In the genomic region with DNA sequence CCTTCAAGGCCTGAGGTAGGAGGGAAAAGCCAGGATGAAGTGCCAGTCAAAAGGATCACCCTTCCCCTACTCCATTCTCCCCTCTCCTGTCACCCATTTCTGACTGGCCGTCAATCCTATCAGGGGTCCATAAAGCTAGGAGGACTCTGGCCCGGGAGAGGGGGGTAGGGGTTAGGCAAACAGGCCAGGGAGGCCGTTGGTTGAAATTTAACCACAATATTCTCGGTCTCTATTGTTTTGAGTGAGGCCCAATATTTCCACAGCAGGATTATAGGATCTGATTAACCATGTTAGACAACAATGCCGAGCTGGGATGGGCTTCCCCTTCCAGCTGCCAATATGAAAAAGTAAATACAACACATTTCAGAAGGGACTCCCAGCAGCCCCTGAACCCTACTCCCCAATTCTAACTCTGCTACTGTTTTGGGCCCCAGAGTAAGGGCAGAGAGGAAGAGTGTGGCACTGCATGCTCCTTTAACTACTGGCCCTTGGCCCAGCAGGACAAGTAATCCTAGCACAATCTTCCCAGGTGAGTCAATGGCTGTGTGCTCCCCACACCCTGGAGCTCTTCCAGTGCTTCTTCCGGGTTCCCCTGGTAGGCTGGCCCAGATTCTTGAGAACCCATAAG, we compare ENCODE assay signal across 1 cellular context.
TF ChIP-seq lines count a peak whose summit lies in the region.

No MANE protein-coding gene starts in this region.

TF ChIP-seq in HepG2, 621 proteins besides CTCF, POLR2A, EP300 and RAD21 (continued from another document and continues in another):
- TF ChIP-seq PBX3 (CRISPR knock-in tag; IDR thresholded peaks at IDR 0.05; ENCODE audit: borderline replicate concordance), result no peak
- no peak for TF ChIP-seq ZSCAN12 (CRISPR knock-in tag; IDR thresholded peaks at IDR 0.05)
- no peak for TF ChIP-seq XBP1 (CRISPR knock-in tag; IDR thresholded peaks at IDR 0.05)
- no peak for TF ChIP-seq LBX2 (CRISPR knock-in tag; IDR thresholded peaks at IDR 0.05; ENCODE audit: borderline replicate concordance)
- TF ChIP-seq, protein P1, sequence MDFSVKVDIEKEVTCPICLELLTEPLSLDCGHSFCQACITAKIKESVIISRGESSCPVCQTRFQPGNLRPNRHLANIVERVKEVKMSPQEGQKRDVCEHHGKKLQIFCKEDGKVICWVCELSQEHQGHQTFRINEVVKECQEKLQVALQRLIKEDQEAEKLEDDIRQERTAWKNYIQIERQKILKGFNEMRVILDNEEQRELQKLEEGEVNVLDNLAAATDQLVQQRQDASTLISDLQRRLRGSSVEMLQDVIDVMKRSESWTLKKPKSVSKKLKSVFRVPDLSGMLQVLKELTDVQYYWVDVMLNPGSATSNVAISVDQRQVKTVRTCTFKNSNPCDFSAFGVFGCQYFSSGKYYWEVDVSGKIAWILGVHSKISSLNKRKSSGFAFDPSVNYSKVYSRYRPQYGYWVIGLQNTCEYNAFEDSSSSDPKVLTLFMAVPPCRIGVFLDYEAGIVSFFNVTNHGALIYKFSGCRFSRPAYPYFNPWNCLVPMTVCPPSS (IDR thresholded peaks at IDR 0.05), result no peak
- TF ChIP-seq ZBTB10 (CRISPR knock-in tag; IDR thresholded peaks at IDR 0.05; ENCODE audit: borderline replicate concordance), result no peak
- peak; percentile 73 for TF ChIP-seq NCOA2 (CRISPR knock-in tag; IDR thresholded peaks at IDR 0.05)
- TF ChIP-seq MXD4 (CRISPR knock-in tag; IDR thresholded peaks at IDR 0.05), result no peak; the same call in 1 of the 2 replicates
- 0 out of 2 replicates have a peak, but pooled peaks have one; percentile 44 for TF ChIP-seq ZNF331 (CRISPR knock-in tag; IDR thresholded peaks at IDR 0.05)
- no peak for TF ChIP-seq HOXA9 (CRISPR knock-in tag; IDR thresholded peaks at IDR 0.05; ENCODE audit: borderline replicate concordance)
- 0 out of 2 replicates have a peak, but pooled peaks have one; percentile 18 for TF ChIP-seq HIC2 (CRISPR knock-in tag; IDR thresholded peaks at IDR 0.05; ENCODE audit: low read depth)
- TF ChIP-seq SP140L (CRISPR knock-in tag; IDR thresholded peaks at IDR 0.05; ENCODE audit: borderline replicate concordance), result 0 out of 2 replicates have a peak, but pooled peaks have one; percentile 54
- TF ChIP-seq REPIN1 (CRISPR knock-in tag; IDR thresholded peaks at IDR 0.05; ENCODE audit: borderline replicate concordance, low read depth), result peak; percentile 92; the same call in 1 of the 2 replicates
- TF ChIP-seq NR2C2 (CRISPR knock-in tag; IDR thresholded peaks at IDR 0.05; ENCODE audit: borderline replicate concordance), result peak; percentile 79
- peak; percentile 94 for TF ChIP-seq ARID5B (CRISPR knock-in tag; IDR thresholded peaks at IDR 0.05)
- no peak; the same call in 1 of the 2 replicates for TF ChIP-seq JDP2 (CRISPR knock-in tag; IDR thresholded peaks at IDR 0.05; ENCODE audit: borderline replicate concordance)
- no peak for TF ChIP-seq ZNF724P (CRISPR knock-in tag; IDR thresholded peaks at IDR 0.05; ENCODE audit: borderline replicate concordance)
- no peak for TF ChIP-seq SMARCC2 (IDR thresholded peaks at IDR 0.05)
- peak; percentile 89; the same call in 1 of the 2 replicates for TF ChIP-seq ZNF224 (CRISPR knock-in tag; IDR thresholded peaks at IDR 0.05)
- no peak for TF ChIP-seq ZNF768 (CRISPR knock-in tag; IDR thresholded peaks at IDR 0.05)
- TF ChIP-seq SKI (IDR thresholded peaks at IDR 0.05; ENCODE audit: partially characterized antibody), result no peak
- TF ChIP-seq NFYB (CRISPR knock-in tag; IDR thresholded peaks at IDR 0.05), result no peak
- 0 out of 2 replicates have a peak, but pooled peaks have one; percentile 54 for TF ChIP-seq ZNF546 (CRISPR knock-in tag; conservative IDR thresholded peaks at IDR 0.05)
- TF ChIP-seq, protein P2, sequence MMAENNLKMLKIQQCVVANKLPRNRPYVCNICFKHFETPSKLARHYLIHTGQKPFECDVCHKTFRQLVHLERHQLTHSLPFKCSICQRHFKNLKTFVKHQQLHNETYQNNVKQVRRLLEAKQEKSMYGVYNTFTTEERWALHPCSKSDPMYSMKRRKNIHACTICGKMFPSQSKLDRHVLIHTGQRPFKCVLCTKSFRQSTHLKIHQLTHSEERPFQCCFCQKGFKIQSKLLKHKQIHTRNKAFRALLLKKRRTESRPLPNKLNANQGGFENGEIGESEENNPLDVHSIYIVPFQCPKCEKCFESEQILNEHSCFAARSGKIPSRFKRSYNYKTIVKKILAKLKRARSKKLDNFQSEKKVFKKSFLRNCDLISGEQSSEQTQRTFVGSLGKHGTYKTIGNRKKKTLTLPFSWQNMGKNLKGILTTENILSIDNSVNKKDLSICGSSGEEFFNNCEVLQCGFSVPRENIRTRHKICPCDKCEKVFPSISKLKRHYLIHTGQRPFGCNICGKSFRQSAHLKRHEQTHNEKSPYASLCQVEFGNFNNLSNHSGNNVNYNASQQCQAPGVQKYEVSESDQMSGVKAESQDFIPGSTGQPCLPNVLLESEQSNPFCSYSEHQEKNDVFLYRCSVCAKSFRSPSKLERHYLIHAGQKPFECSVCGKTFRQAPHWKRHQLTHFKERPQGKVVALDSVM (CRISPR knock-in tag; IDR thresholded peaks at IDR 0.05), result 0 out of 2 replicates have a peak, but pooled peaks have one; percentile 36
- TF ChIP-seq ZNF660 (CRISPR knock-in tag; IDR thresholded peaks at IDR 0.05; ENCODE audit: borderline replicate concordance, low read depth), result no peak
- 0 out of 2 replicates have a peak, but pooled peaks have one; percentile 33 for TF ChIP-seq RNF2 (conservative IDR thresholded peaks at IDR 0.05; ENCODE audit: low read depth)
- no peak for TF ChIP-seq TFDP1 (CRISPR knock-in tag; IDR thresholded peaks at IDR 0.05; ENCODE audit: borderline replicate concordance)
- no peak for TF ChIP-seq NFYC (CRISPR knock-in tag; IDR thresholded peaks at IDR 0.05)
- no peak for TF ChIP-seq RBM39 (IDR thresholded peaks at IDR 0.05; ENCODE audit: low read depth, low read length, poor library complexity, severe bottlenecking)
- TF ChIP-seq THRA (CRISPR knock-in tag; IDR thresholded peaks at IDR 0.05; ENCODE audit: borderline replicate concordance), result 0 out of 2 replicates have a peak, but pooled peaks have one; percentile 35
- no peak for TF ChIP-seq MAZ (IDR thresholded peaks at IDR 0.05; ENCODE audit: borderline replicate concordance, low read depth, low read length)
- no peak for TF ChIP-seq MAZ (CRISPR knock-in tag; IDR thresholded peaks at IDR 0.05; ENCODE audit: low read depth)
- peak; percentile 67; the same call in 1 of the 2 replicates for TF ChIP-seq MEIS2 (CRISPR knock-in tag; IDR thresholded peaks at IDR 0.05)
- no peak for TF ChIP-seq POLR2AphosphoS5 (IDR thresholded peaks at IDR 0.05; ENCODE audit: low read depth, low read length)
- TF ChIP-seq DDIT3 (CRISPR knock-in tag; IDR thresholded peaks at IDR 0.05), result no peak
